8 cellular contexts compared by ENCODE assay signal in the genomic region with DNA sequence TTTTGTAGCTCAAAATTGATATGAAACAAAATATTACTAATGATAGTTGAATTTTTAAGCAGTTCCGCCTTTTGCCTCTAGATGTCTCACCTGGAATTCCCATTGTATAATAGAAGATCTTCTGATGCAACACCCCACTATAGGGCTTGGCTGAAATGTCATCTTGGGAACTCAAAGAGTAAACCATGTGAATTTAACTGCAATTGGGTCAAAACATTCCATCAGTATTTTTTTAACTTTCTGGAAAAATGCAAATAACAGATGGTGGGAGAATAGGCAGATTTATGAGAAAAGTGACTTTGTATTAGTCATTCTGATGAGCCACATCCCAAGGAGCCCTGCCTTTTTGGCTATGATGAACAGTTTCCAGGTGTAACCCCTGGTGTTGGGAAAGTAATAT.
DNase-seq lines count a peak whose midpoint lies in the region; ATAC-seq, FAIRE-seq and TF ChIP-seq lines count a peak whose summit lies in the region.

No MANE protein-coding gene starts in this region.

- H3K79me2 ChIP-seq in neural progenitor cell (ENCODE audit: low read depth) = no peaks in the 10 kb centered on the region

- H3K9me3 Mint-ChIP-seq in Calu3 (ENCODE audit: low read depth, unreplicated experiment) (no peaks in the 10 kb centered on the region), neural progenitor cell (peaks cover 2% of the 10 kb centered on the region), T-cell (no peaks in the 10 kb centered on the region)

- H4K20me1 ChIP-seq in neural progenitor cell (ENCODE audit: low read depth) = no peaks in the 10 kb centered on the region

- H3K4me1 ChIP-seq in neural progenitor cell = no peaks in the 10 kb centered on the region

- POLR2A ChIA-PET in T-cell (lab: Charles Lee) = interaction anchor here (0.6 kb wide), 3 partner anchors 32 to 99 kb away, joined by 3 to 8 read pairs (median 4); no protein-coding TSS in a partner anchor

- no peak overlapping the region for H3K4me3 ChIP-seq in neural progenitor cell

- H3K4me2 ChIP-seq in neural progenitor cell = no peak overlapping the region

- CTCF ChIA-PET in Calu3 (lab: Charles Lee) = interaction anchor here (0.6 to 1.0 kb wide), 4 partner anchors 10 to 913 kb away, joined by 3 to 7 read pairs (median 4); no protein-coding TSS in a partner anchor
- CTCF ChIA-PET in T-cell (lab: Charles Lee) = interaction anchor here (0.6 to 1.5 kb wide), 9 partner anchors 906 to 1096 kb away, joined by 3 to 17 read pairs (median 5); partner anchors contain the start of gene IRS1 (in 1 of the 2)

- peak; percentile 73 for FAIRE-seq in RCC 7860 (lab: Jason Lieb, UNC)

- DNase-seq in Calu3 (peak; percentile 33), RCC 7860 (ENCODE audit: low spot score) (peak; percentile 42), epithelial cell of prostate (ENCODE audit: low read depth, low spot score) (no peak), neural progenitor cell (ENCODE audit: low spot score) (peak; percentile 38), activated gamma-delta T cell (lab: John Stamatoyannopoulos, UW) (no peak), T-cell (no peak)

- TF ChIP-seq CTCF in Calu3 (IDR thresholded peaks at IDR 0.05; ENCODE audit: unreplicated experiment) (peak; percentile 78), neural progenitor cell (IDR thresholded peaks at IDR 0.05) (peak; percentile 72)

- no peaks in the 10 kb centered on the region for H3K36me3 Mint-ChIP-seq in Calu3 (ENCODE audit: insufficient read depth, unreplicated experiment)
- H3K36me3 Mint-ChIP-seq in neural progenitor cell = no peaks in the 10 kb centered on the region
- H3K36me3 Mint-ChIP-seq in T-cell = no peaks in the 10 kb centered on the region

- H2AFZ ChIP-seq in neural progenitor cell (replicated peaks) = no peak overlapping the region

- peak overlapping the region; percentile 36 for H3K27ac ChIP-seq in epithelial cell of prostate
- H3K27ac ChIP-seq in neural progenitor cell = no peak overlapping the region

- ATAC-seq in GM19328 (IDR thresholded peaks at IDR 0.05; ENCODE audit: unreplicated experiment) (peak; percentile 60), HG03460 (IDR thresholded peaks at IDR 0.05; ENCODE audit: unreplicated experiment) (peak; percentile 78), T-cell (replicated peaks in 1 of 4) (no peak)

- intact Hi-C loops in Calu3 (cut with micrococcal nuclease; ENCODE audit: unreplicated experiment) = loop anchor here (1.0 to 5.0 kb wide), 4 partner anchors 217 to 913 kb away; no protein-coding TSS in a partner anchor

- no peaks in the 10 kb centered on the region for H3K9me3 ChIP-seq in neural progenitor cell (ENCODE audit: low read depth)

- H3K36me3 ChIP-seq in neural progenitor cell = no peaks in the 10 kb centered on the region

- H3F3A ChIP-seq in neural progenitor cell (ENCODE audit: low read depth) = no peaks in the 10 kb centered on the region

- BruUV-seq in Calu3 (replicated peaks; lab: Mats Ljungman, UMichigan) = no TSS peak

- H3K27ac Mint-ChIP-seq in Calu3 (ENCODE audit: unreplicated experiment) (no peak overlapping the region), neural progenitor cell (no peak overlapping the region), T-cell (no peak overlapping the region)

- no peak overlapping the region for H3K9ac ChIP-seq in neural progenitor cell

- no peak overlapping the region for H3K4me3 Mint-ChIP-seq in Calu3 (ENCODE audit: low read depth, unreplicated experiment)
- H3K4me3 Mint-ChIP-seq in neural progenitor cell = no peak overlapping the region
- no peak overlapping the region for H3K4me3 Mint-ChIP-seq in T-cell

- H3K27me3 Mint-ChIP-seq in Calu3 (ENCODE audit: unreplicated experiment) (no peaks in the 10 kb centered on the region), neural progenitor cell (ENCODE audit: insufficient read depth, low read depth) (no peaks in the 10 kb centered on the region), T-cell (peaks cover 6 to 11% of the 10 kb centered on the region in 2 donors)

- no peaks in the 10 kb centered on the region for H3K27me3 ChIP-seq in neural progenitor cell

- peaks cover 6% of the 10 kb centered on the region for H3K4me1 Mint-ChIP-seq in Calu3 (ENCODE audit: low read depth, unreplicated experiment)
- peaks cover 6% of the 10 kb centered on the region for H3K4me1 Mint-ChIP-seq in neural progenitor cell
- no peaks in the 10 kb centered on the region for H3K4me1 Mint-ChIP-seq in T-cell

Comparison
In these comparisons a context has a peak if more than half of its experiments do, and no peak if none do; other contexts are left out.
1. DNase-seq: peak in Calu3 (single experiment), RCC 7860 (single experiment) and neural progenitor cell (single experiment); none in epithelial cell of prostate (single experiment), activated gamma-delta T cell (single experiment) and T-cell (0 of 34).
2. ATAC-seq: peak in GM19328 (single experiment) and HG03460 (single experiment); none in T-cell (0 of 4).